Comparison of ENCODE assay signal across 1 cellular context in genomic region chr12:52615208-52615868, GRCh38.
TF ChIP-seq lines count a peak whose summit lies in the region.

No MANE protein-coding gene starts in this region.

TF ChIP-seq in WTC11, 78 proteins besides CTCF, POLR2A, EP300 and RAD21 (continued from another document):
- no peak for TF ChIP-seq AR (CRISPR knock-in tag; IDR thresholded peaks at IDR 0.05)
- no peak for TF ChIP-seq ATF2 (CRISPR knock-in tag; IDR thresholded peaks at IDR 0.05; ENCODE audit: borderline replicate concordance, low read depth)
- TF ChIP-seq, protein P1, sequence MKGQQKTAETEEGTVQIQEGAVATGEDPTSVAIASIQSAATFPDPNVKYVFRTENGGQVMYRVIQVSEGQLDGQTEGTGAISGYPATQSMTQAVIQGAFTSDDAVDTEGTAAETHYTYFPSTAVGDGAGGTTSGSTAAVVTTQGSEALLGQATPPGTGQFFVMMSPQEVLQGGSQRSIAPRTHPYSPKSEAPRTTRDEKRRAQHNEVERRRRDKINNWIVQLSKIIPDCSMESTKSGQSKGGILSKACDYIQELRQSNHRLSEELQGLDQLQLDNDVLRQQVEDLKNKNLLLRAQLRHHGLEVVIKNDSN (CRISPR knock-in tag; IDR thresholded peaks at IDR 0.05), result no peak
TF ChIP-seq in WTC11: peak in this region for 0.
